19 cellular contexts compared by ENCODE assay signal in the genomic region with DNA sequence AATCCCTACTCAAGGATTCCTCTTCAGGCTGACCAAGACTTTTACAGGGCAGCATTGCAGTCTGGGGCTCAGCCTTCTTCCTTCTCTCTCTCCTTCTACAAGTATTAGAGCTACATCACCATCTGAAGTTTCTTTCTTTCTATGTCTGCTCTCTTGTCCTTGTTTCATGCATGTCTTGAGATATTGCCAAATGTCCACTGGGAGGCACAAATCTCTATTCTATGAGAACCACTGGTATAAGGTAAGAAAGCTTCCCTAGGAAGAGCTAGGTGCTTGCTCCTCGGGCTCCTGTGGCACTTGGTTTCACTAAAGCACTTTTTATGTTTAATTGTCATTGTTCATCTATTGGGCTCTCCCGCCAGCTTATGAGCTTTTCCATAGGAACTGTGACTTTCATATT.
DNase-seq lines count a peak whose midpoint lies in the region; ATAC-seq, FAIRE-seq and TF ChIP-seq lines count a peak whose summit lies in the region.
"Had no signal": no experiment of that assay in that cellular context is flagged by ENCODE, and none has a peak within 500 bp of the region (broad histone marks: within the 10 kb centered on the region; RNA-seq: fewer than 3 reads in every experiment).

No MANE protein-coding gene starts in this region.

- intact Hi-C loops in left colon (cut with DNase I, micrococcal nuclease) = no loop called here
- intact Hi-C loops in A673 (cut with micrococcal nuclease; ENCODE audit: unreplicated experiment) = loop anchor here (10.0 kb wide), 1 partner anchor 64 kb away; no protein-coding TSS in a partner anchor

- H3K4me1 ChIP-seq in A673 (ENCODE audit: insufficient read depth, low read length, poor library complexity, severe bottlenecking) = no peaks in the 10 kb centered on the region
- H3K4me1 ChIP-seq: testis had no signal

- CTCF ChIA-PET in A673 (lab: Charles Lee) = interaction anchor here (0.6 kb wide), 1 partner anchor 265 kb away, joined by 3 read pairs; no protein-coding TSS in a partner anchor

- no peak for FAIRE-seq in GM12892 (lab: Jason Lieb, UNC)
- FAIRE-seq: RCC 7860 had no signal

- TF ChIP-seq POLR2A in GM12892 (IDR thresholded peaks at IDR 0.05; ENCODE audit: low read depth, low read length) = no peak

- no peaks in the 10 kb centered on the region for H3K36me3 ChIP-seq in A673 (ENCODE audit: insufficient read depth, low read length, poor library complexity, severe bottlenecking)
- H3K36me3 ChIP-seq: MG63 had no signal

- POLR2A ChIA-PET in A673 (lab: Charles Lee; ENCODE audit: low non-redundant PET) = no interaction called here

- DNase-seq in DMS53 treated with DMSO at 0.1 percent for 48 hours (lab: John Stamatoyannopoulos, UW; ENCODE audit: unreplicated experiment) (peak; percentile 4), HT1080 (ENCODE audit: low read depth) (peak; percentile 7), left colon (no peak), GM12892 (ENCODE audit: insufficient read length) (no peak), A673 (ENCODE audit: low spot score) (no peak), SIG-M5 treated with dmso at 0.1 percent for 504 hours (lab: John Stamatoyannopoulos, UW; ENCODE audit: unreplicated experiment) (no peak)
- DNase-seq: activated CD4-positive, alpha-beta T cell treated with anti-CD3 and anti-CD28 coated beads, Interleukin-2, amount 10 ng/mL, durations not matched to agents 24 days and 14 days; activated effector memory CD4-positive, alpha-beta T cell treated with Interleukin-2 at 50 U/mL for 16 hours; Calu3; glutamatergic neuron; HFFc6; mesenchymal stem cell; MG63; NCI-H2081; NCI-H524 treated with DMSO at 0.1 percent for 48 hours; testis had no signal

- BruUV-seq in A673 (replicated peaks; lab: Mats Ljungman, UMichigan) = no TSS peak

- ATAC-seq in left colon (peak; percentile 70), HG02623 (IDR thresholded peaks at IDR 0.05; ENCODE audit: unreplicated experiment) (no peak)

- H3K9me3 ChIP-seq in A673 (ENCODE audit: low read depth, low read length, poor library complexity, severe bottlenecking) = no peaks in the 10 kb centered on the region
- H3K9me3 ChIP-seq: MG63, testis had no signal

- no peak overlapping the region for H3K4me3 ChIP-seq in A673 (ENCODE audit: low read depth, low read length, poor library complexity, severe bottlenecking)
- H3K4me3 ChIP-seq: MG63, testis had no signal

- TF ChIP-seq CTCF in VCaP (conservative IDR thresholded peaks at IDR 0.05) (peak; percentile 53), A673 (conservative IDR thresholded peaks at IDR 0.05; ENCODE audit: low read depth, low read length) (no peak)

- no peak overlapping the region for H3K27ac ChIP-seq in VCaP
- no peak overlapping the region for H3K27ac ChIP-seq in A673 (ENCODE audit: low read depth, low read length, poor library complexity, severe bottlenecking)
- H3K27ac ChIP-seq: testis had no signal

- H3K27me3 ChIP-seq in A673 (replicated peaks; ENCODE audit: insufficient read depth, low read depth, low read length, poor library complexity) = peaks cover 12% of the 10 kb centered on the region
- H3K27me3 ChIP-seq: MG63, testis had no signal

Comparison
In these comparisons a context has a peak if more than half of its experiments do, and no peak if none do; other contexts are left out.
1. DNase-seq: peak in DMS53 treated with DMSO at 0.1 percent for 48 hours (single experiment) and HT1080 (single experiment); none in left colon (0 of 2), GM12892 (single experiment), A673 (single experiment) and SIG-M5 treated with dmso at 0.1 percent for 504 hours (single experiment).